ENCODE assay signal across 25 cellular contexts in the genomic region with DNA sequence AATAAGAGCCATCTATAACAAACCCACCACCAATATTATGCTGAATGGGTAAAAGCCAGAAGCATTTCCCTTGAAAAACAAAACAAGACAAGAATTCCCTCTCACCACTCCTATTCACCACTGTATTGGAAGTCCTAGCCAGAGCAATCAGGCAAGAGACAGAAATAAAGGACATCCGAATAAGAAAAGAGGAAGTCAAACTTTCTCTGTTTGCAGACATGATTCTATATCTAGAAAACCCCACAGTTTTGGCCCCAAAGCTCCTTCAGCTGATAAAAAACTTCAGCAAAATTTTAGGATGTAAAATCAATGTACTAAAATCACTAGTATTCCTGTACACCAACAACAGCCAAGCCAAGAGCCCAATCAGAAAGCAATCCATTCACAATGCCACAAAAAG.
"Had no signal": no experiment of that assay in that cellular context is flagged by ENCODE, and none has a peak within 500 bp of the region (broad histone marks: within the 10 kb centered on the region; RNA-seq: fewer than 3 reads in every experiment).

No MANE protein-coding gene starts in this region.

- H3K4me3 ChIP-seq: coronary artery, dorsolateral prefrontal cortex, gastrocnemius medialis, heart left ventricle had no signal

- ATAC-seq: activated CD4-positive, alpha-beta T cell treated with anti-CD3 and anti-CD28 coated beads for 36 hours; activated CD8-positive, alpha-beta memory T cell treated with anti-CD3 and anti-CD28 coated beads, Interleukin-2, amount 10 ng/mL, durations not matched to agents 7 days and 5 days; activated CD8-positive, alpha-beta T cell treated with anti-CD3 and anti-CD28 coated beads, Interleukin-2, amount 10 ng/mL, durations not matched to agents 7 days and 5 days; esophagus mucosa; foreskin keratinocyte; gastrocnemius medialis; heart left ventricle had no signal

- H3K27me3 ChIP-seq: brain microvascular endothelial cell, dorsolateral prefrontal cortex, foreskin keratinocyte, gastrocnemius medialis, heart left ventricle had no signal

- H3K4me1 ChIP-seq: foreskin keratinocyte, gastrocnemius medialis, heart left ventricle had no signal

- DNase-seq: activated CD4-positive, alpha-beta memory T cell treated with anti-CD3 and anti-CD28 coated beads for 36 hours; activated CD4-positive, alpha-beta T cell treated with anti-CD3 and anti-CD28 coated beads for 36 hours; activated CD4-positive, alpha-beta T cell treated with anti-CD3 and anti-CD28 coated beads, Interleukin-2, amount 10 ng/mL, durations not matched to agents 24 days and 14 days; activated CD4-positive, CD25-positive, alpha-beta regulatory T cell; activated CD4-positive, CD25-positive, alpha-beta regulatory T cell treated with anti-CD3 and anti-CD28 coated beads, Interleukin-2, amount 50 U/mL, for 72 hours; activated CD8-positive, alpha-beta memory T cell treated with anti-CD3 and anti-CD28 coated beads, Interleukin-2, amount 10 ng/mL, durations not matched to agents 7 days and 5 days; activated CD8-positive, alpha-beta memory T cell treated with anti-CD3 and anti-CD28 coated beads, Interleukin-2, amount 50 U/mL, for 4 hours; activated CD8-positive, alpha-beta T cell treated with anti-CD3 and anti-CD28 coated beads, Interleukin-2, amount 10 ng/mL, durations not matched to agents 7 days and 5 days; activated effector memory CD4-positive, alpha-beta T cell treated with anti-CD3 and anti-CD28 coated beads, Interleukin-2, amount 50 U/mL, for 16 hours; activated naive CD4-positive, alpha-beta T cell treated with anti-CD3 and anti-CD28 coated beads for 36 hours; activated T-cell treated with anti-CD3 and anti-CD28 coated beads, Interleukin-2, amount 50 U/mL, for 1 hour; activated T-cell treated with anti-CD3 and anti-CD28 coated beads, Interleukin-2, amount 50 U/mL, for 48 hours; amniotic stem cell; anterior cingulate cortex; brain microvascular endothelial cell; dorsolateral prefrontal cortex; effector memory CD4-positive, alpha-beta T cell; endodermal cell; foreskin keratinocyte; gastrocnemius medialis; glutamatergic neuron; heart left ventricle; T-helper 2 cell had no signal

- H3K36me3 ChIP-seq: brain microvascular endothelial cell, gastrocnemius medialis, heart left ventricle had no signal

- H3K27ac ChIP-seq: brain microvascular endothelial cell, coronary artery, dorsolateral prefrontal cortex, foreskin keratinocyte, gastrocnemius medialis, heart left ventricle had no signal
